Comparison of ENCODE assay signal across 12 cellular contexts in genomic region chr19:38791451-38792064, GRCh38. TPM values are rescaled to one million over a fixed set of nuclear protein-coding genes. Genes with fewer than 3 reads are reported as not detected.
DNase-seq lines count a peak whose midpoint lies in the region; ATAC-seq and TF ChIP-seq lines count a peak whose summit lies in the region.
"Not testable (repeated sequence)": the region's sequence is repeated elsewhere in the genome, so short reads cannot be mapped to it uniquely, and the experiment has no call there.
"Had no signal": no experiment of that assay in that cellular context is flagged by ENCODE, and none has a peak within 500 bp of the region (broad histone marks: within the 10 kb centered on the region; RNA-seq: fewer than 3 reads in every experiment).

No MANE protein-coding gene starts in this region.

- H3K27ac ChIP-seq in DND-41 (ENCODE audit: low read length), result not testable (repeated sequence)
- H3K27ac ChIP-seq in body of pancreas, result peak overlapping the region in 1 of 4 donors; percentile 30

- WGBS in body of pancreas, 2 donors, result no CpG with 5 or more reads among the region's 40 CpGs

- H3K79me2 ChIP-seq in DND-41 (ENCODE audit: insufficient read depth, low read length), result not testable (repeated sequence)

- not testable (repeated sequence) for H3K4me2 ChIP-seq in DND-41 (ENCODE audit: insufficient read depth, low read length)

- TF ChIP-seq CTCF in DND-41 (IDR thresholded peaks at IDR 0.05; ENCODE audit: borderline replicate concordance, extremely low read depth, low read length, poor library complexity, severe bottlenecking); body of pancreas (IDR thresholded peaks at IDR 0.05): not testable (repeated sequence)

- H2AFZ ChIP-seq in DND-41 (ENCODE audit: low read depth, low read length), result not testable (repeated sequence)

- H3K36me3 Mint-ChIP-seq in naive B cell, result not testable (repeated sequence)

- not testable (repeated sequence) for H3K36me3 ChIP-seq in DND-41 (ENCODE audit: insufficient read depth, low read length); body of pancreas (replicated peaks in 1 of 2; ENCODE audit: insufficient read depth in 1 of 2, low read depth in 2 of 2)

- peak; percentile 82 for ATAC-seq in DND-41 (ENCODE audit: insufficient read depth, low read depth)
- peak; percentile 69 for ATAC-seq in GM21381 (IDR thresholded peaks at IDR 0.05; ENCODE audit: unreplicated experiment)
- peak; percentile 48 for ATAC-seq in HG02884 (IDR thresholded peaks at IDR 0.05; ENCODE audit: unreplicated experiment)
- ATAC-seq in SK-N-SH treated with all-trans-retinoic acid at 6 μM for 48 hours, result peak; percentile 78
- peak; percentile 90 for ATAC-seq in body of pancreas
- ATAC-seq in Right ventricle myocardium superior (ENCODE audit: poor library complexity), result peak; percentile 97
- peak; percentile 83 to 84 for ATAC-seq in naive B cell (ENCODE audit: low read depth in 2 of 2)
- ATAC-seq in stimulated activated naive CD8-positive, alpha-beta T cell treated with anti-CD3 and anti-CD28 coated beads, Interleukin-15, amount 100 ng/mL, for 72 hours, result peak; percentile 94

- not testable (repeated sequence) for H3K4me3 ChIP-seq in DND-41 (ENCODE audit: low read depth in 1 of 2, low read length in 2 of 2); body of pancreas

- not testable (repeated sequence) for H3K4me1 Mint-ChIP-seq in naive B cell
- H3K4me1 Mint-ChIP-seq in stimulated activated naive CD8-positive, alpha-beta T cell treated with anti-CD3 and anti-CD28 coated beads, Interleukin-15, amount 100 ng/mL, for 72 hours, result peaks cover 10% of the 10 kb centered on the region

- not testable (repeated sequence) for TF ChIP-seq POLR2A in body of pancreas (IDR thresholded peaks at IDR 0.05)

- H3K27ac Mint-ChIP-seq in naive B cell; stimulated activated naive CD8-positive, alpha-beta T cell treated with anti-CD3 and anti-CD28 coated beads, Interleukin-15, amount 100 ng/mL, for 72 hours: not testable (repeated sequence)

- H3K4me1 ChIP-seq in DND-41 (ENCODE audit: insufficient read depth, low read length); body of pancreas: not testable (repeated sequence)

- not testable (repeated sequence) for H4K20me1 ChIP-seq in DND-41 (ENCODE audit: insufficient read depth, low read length)

- H3K27me3 ChIP-seq in DND-41 (ENCODE audit: insufficient read depth, low read length, poor library complexity); body of pancreas: not testable (repeated sequence)

- not testable (repeated sequence) for H3K9me3 ChIP-seq in DND-41 (ENCODE audit: insufficient read depth, low read length, severe bottlenecking); body of pancreas

- H3K27me3 Mint-ChIP-seq in naive B cell; stimulated activated naive CD8-positive, alpha-beta T cell treated with anti-CD3 and anti-CD28 coated beads, Interleukin-15, amount 100 ng/mL, for 72 hours: not testable (repeated sequence)

- intact Hi-C loops in body of pancreas (cut with DNase I); Right ventricle myocardium superior (cut with DNase I): not testable (repeated sequence)

- H3K9ac ChIP-seq in DND-41 (ENCODE audit: low read depth, low read length), result not testable (repeated sequence)

- H3K4me3 Mint-ChIP-seq in naive B cell; stimulated activated naive CD8-positive, alpha-beta T cell treated with anti-CD3 and anti-CD28 coated beads, Interleukin-15, amount 100 ng/mL, for 72 hours: not testable (repeated sequence)

- not testable (repeated sequence) for H3K9me3 Mint-ChIP-seq in naive B cell; stimulated activated naive CD8-positive, alpha-beta T cell treated with anti-CD3 and anti-CD28 coated beads, Interleukin-15, amount 100 ng/mL, for 72 hours

- not testable (repeated sequence) for DNase-seq in DND-41; body of pancreas; Right ventricle myocardium superior; naive B cell; stimulated activated naive CD8-positive, alpha-beta T cell treated with anti-CD3 and anti-CD28 coated beads, Interleukin-15, amount 100 ng/mL, for 72 hours

RNA-seq across cellular contexts. Expression of gene LGALS7B, which starts 2.6 kb away (rescaled TPM):
- total RNA-seq in body of pancreas (not detected), Right ventricle myocardium superior (not detected)
- polyA plus RNA-seq in naive B cell (ENCODE audit: low read depth in 6 of 6), result 1 to 10 TPM in 1 of 6 donors, not detected in 5; 6.0 TPM
- total RNA-seq: CD8-positive, alpha-beta memory T cell; hepatocyte; ureter had no signal
- polyA plus RNA-seq: CD8-positive, alpha-beta memory T cell; hepatocyte had no signal

RNA-seq across cellular contexts. Expression of gene LGALS7, which starts 18.2 kb away (rescaled TPM):
- not detected for total RNA-seq in body of pancreas
- not detected for total RNA-seq in Right ventricle myocardium superior
- polyA plus RNA-seq in naive B cell (ENCODE audit: low read depth in 6 of 6), result not detected
- total RNA-seq: CD8-positive, alpha-beta memory T cell; dermis blood vessel endothelial cell; hepatocyte; ureter had no signal
- polyA plus RNA-seq: CD8-positive, alpha-beta memory T cell had no signal

RNA-seq across cellular contexts. Expression of gene LGALS4, which starts 21.2 kb away (rescaled TPM):
- total RNA-seq in body of pancreas (100 to 1,000 TPM in 1 of 2 donors, 10 to 100 TPM in 1; 54.1 to 153 TPM), Right ventricle myocardium superior (0.86 TPM)
- 1 to 10 TPM in 1 of 6 donors, not detected in 5; 1.4 TPM for polyA plus RNA-seq in naive B cell (ENCODE audit: low read depth in 6 of 6)
- total RNA-seq: dermis blood vessel endothelial cell had no signal

RNA-seq across cellular contexts. Expression of gene ECH1, which starts 40.0 kb away (rescaled TPM):
- total RNA-seq in body of pancreas (10 to 100 TPM; 87.4 to 93.3 TPM), Right ventricle myocardium superior (1,260 TPM)
- 100 to 1,000 TPM; 234 to 283 (median 274) TPM for polyA plus RNA-seq in naive B cell (ENCODE audit: low read depth in 6 of 6)

RNA-seq across cellular contexts. Expression of gene CAPN12, which starts 47.3 kb away (rescaled TPM):
- total RNA-seq in body of pancreas (10 to 100 TPM in 1 of 2 donors, 1 to 10 TPM in 1; 9.9 to 11.4 TPM), Right ventricle myocardium superior (not detected)
- polyA plus RNA-seq in naive B cell (ENCODE audit: low read depth in 6 of 6), result 10 to 100 TPM in 4 of 6 donors, 1 to 10 TPM in 2; 3.3 to 25.4 (median 14.0) TPM
- total RNA-seq: dermis blood vessel endothelial cell had no signal

Comparison
In these comparisons a context has a peak if more than half of its experiments do, and no peak if none do; other contexts are left out.
1. RNA of gene LGALS4, which starts 21.2 kb away (total RNA-seq): 54.1 to 153 TPM in body of pancreas; 0.86 TPM in Right ventricle myocardium superior (single experiment); every median in the first group is over 10 times any median in the second.
2. Peak in every context shown above with its lines, with median percentiles within 50 percentile points of each other: ATAC-seq.